In genomic region chr19:35768082-35768421, GRCh38 we compare ENCODE assay signal across 13 cellular contexts. TPM values are rescaled to one million over a fixed set of nuclear protein-coding genes. Genes with fewer than 3 reads are reported as not detected.
"Had no signal": no experiment of that assay in that cellular context is flagged by ENCODE, and none has a peak within 500 bp of the region (broad histone marks: within the 10 kb centered on the region; RNA-seq: fewer than 3 reads in every experiment).

No MANE protein-coding gene starts in this region.

- H3K4me1 ChIP-seq: ascending aorta had no signal

- DNase-seq: activated CD4-positive, alpha-beta memory T cell treated with anti-CD3 and anti-CD28 coated beads, Interleukin-2, amount 10 ng/mL, durations not matched to agents 7 days and 5 days; activated CD8-positive, alpha-beta memory T cell treated with anti-CD3 and anti-CD28 coated beads, Interleukin-2, amount 50 U/mL, for 48 hours; esophagus squamous epithelium; foreskin fibroblast; left cardiac atrium; naive thymus-derived CD4-positive, alpha-beta T cell; spleen; stimulated activated CD4-positive, alpha-beta T cell treated with anti-CD3 and anti-CD28 coated beads, Interleukin-1b, Interleukin-23, amount 100 ng/mL, for 48 hours; stimulated activated naive CD4-positive, alpha-beta T cell; trophoblast cell had no signal

- H3K4me3 ChIP-seq: ascending aorta, esophagus squamous epithelium, spleen had no signal

- ATAC-seq: naive thymus-derived CD4-positive, alpha-beta T cell had no signal

- H3K27me3 ChIP-seq: ascending aorta, esophagus squamous epithelium, spleen had no signal

- H3K9me3 ChIP-seq: ascending aorta, esophagus squamous epithelium, spleen had no signal

- H3K27ac ChIP-seq: ascending aorta, esophagus squamous epithelium had no signal

RNA-seq across cellular contexts. Expression of gene HSPB6, which starts 11.2 kb away (rescaled TPM):
- total RNA-seq: mononuclear cell, progenitor cell of endocrine pancreas had no signal
